Comparison of ENCODE assay signal across 8 cellular contexts in genomic region chr11:73178092-73178539, GRCh38. TPM values are rescaled to one million over a fixed set of nuclear protein-coding genes. Genes with fewer than 3 reads are reported as not detected.
DNase-seq lines count a peak whose midpoint lies in the region; ATAC-seq and TF ChIP-seq lines count a peak whose summit lies in the region.

No MANE protein-coding gene starts in this region.

- ATAC-seq in GM21825 (IDR thresholded peaks at IDR 0.05; ENCODE audit: unreplicated experiment) (peak; percentile 78), GM19023 (IDR thresholded peaks at IDR 0.05; ENCODE audit: unreplicated experiment) (no peak)

- H3K27me3 Mint-ChIP-seq in T-helper 2 cell treated with Interferon-gamma antibody and Interleukin-4, amounts not matched to agents 5 μg/mL and 100 μg/mL, for 36 hours (ENCODE audit: low read depth): peaks cover 30% of the 10 kb centered on the region

- no peaks in the 10 kb centered on the region for H3K9me3 ChIP-seq in ascending aorta

- no peaks in the 10 kb centered on the region for H3K36me3 ChIP-seq in ascending aorta

- no peaks in the 10 kb centered on the region for H3K27me3 ChIP-seq in ascending aorta

- H3K27ac Mint-ChIP-seq in T-helper 2 cell treated with Interferon-gamma antibody and Interleukin-4, amounts not matched to agents 5 μg/mL and 100 μg/mL, for 36 hours: no peak overlapping the region

- no peaks in the 10 kb centered on the region for H3K9me3 Mint-ChIP-seq in T-helper 2 cell treated with Interferon-gamma antibody and Interleukin-4, amounts not matched to agents 5 μg/mL and 100 μg/mL, for 36 hours

- H3K27ac ChIP-seq in ascending aorta: peak overlapping the region; percentile 91 to 94

- H3K4me1 Mint-ChIP-seq in T-helper 2 cell treated with Interferon-gamma antibody and Interleukin-4, amounts not matched to agents 5 μg/mL and 100 μg/mL, for 36 hours (ENCODE audit: low read depth): peaks cover 10% of the 10 kb centered on the region

- intact Hi-C loops in ascending aorta (cut with DNase I): loop anchor here (1.0 to 5.0 kb wide), 5 partner anchors 256 to 591 kb away; no protein-coding TSS in a partner anchor

- H3K4me3 Mint-ChIP-seq in T-helper 2 cell treated with Interferon-gamma antibody and Interleukin-4, amounts not matched to agents 5 μg/mL and 100 μg/mL, for 36 hours: no peak overlapping the region

- TF ChIP-seq CTCF in ascending aorta (IDR thresholded peaks at IDR 0.05): peak; percentile 78 to 94 (median 93)

- H3K36me3 Mint-ChIP-seq in T-helper 2 cell treated with Interferon-gamma antibody and Interleukin-4, amounts not matched to agents 5 μg/mL and 100 μg/mL, for 36 hours (ENCODE audit: low read depth): no peaks in the 10 kb centered on the region

- H3K4me3 ChIP-seq in ascending aorta: peak overlapping the region in 1 of 2 donors; percentile 15
- H3K4me3 ChIP-seq in skeletal muscle cell (ENCODE audit: low read depth, low read length): no peak overlapping the region

- peaks cover 16 to 34% of the 10 kb centered on the region in 2 donors for H3K4me1 ChIP-seq in ascending aorta

- DNase-seq in DMS114 treated with DMSO at 0.1 percent for 48 hours (lab: John Stamatoyannopoulos, UW; ENCODE audit: unreplicated experiment) (peak; percentile 9), NAMALWA (ENCODE audit: low spot score) (peak; percentile 89), ascending aorta (ENCODE audit: low spot score in 2 of 2) (peak; percentile 66 to 94), hepatic stellate cell (ENCODE audit: low spot score) (peak; percentile 92), skeletal muscle cell (ENCODE audit: low read depth) (peak; percentile 37)
- peak; percentile 60 for DNase-seq in T-helper 2 cell treated with Interferon-gamma antibody and Interleukin-4, amounts not matched to agents 5 μg/mL and 100 μg/mL, for 36 hours (ENCODE audit: low spot score)

RNA-seq across cellular contexts. Expression of gene FCHSD2, which starts 36.0 kb away (rescaled TPM):
- total RNA-seq in ascending aorta: 16.3 TPM

RNA-seq across cellular contexts. Expression of gene P2RY2, which starts 40.0 kb away (rescaled TPM):
- 18.3 TPM for total RNA-seq in ascending aorta

Comparison
In these comparisons a context has a peak if more than half of its experiments do, and no peak if none do; other contexts are left out.
1. DNase-seq: peak in every context shown above with its lines; median percentile 92 in hepatic stellate cell; 89 in NAMALWA; 80 in ascending aorta; 60 in T-helper 2 cell treated with Interferon-gamma antibody and Interleukin-4, amounts not matched to agents 5 μg/mL and 100 μg/mL, for 36 hours; 37 in skeletal muscle cell; 9 in DMS114 treated with DMSO at 0.1 percent for 48 hours.